ENCODE assay signal across 8 cellular contexts in the genomic region with DNA sequence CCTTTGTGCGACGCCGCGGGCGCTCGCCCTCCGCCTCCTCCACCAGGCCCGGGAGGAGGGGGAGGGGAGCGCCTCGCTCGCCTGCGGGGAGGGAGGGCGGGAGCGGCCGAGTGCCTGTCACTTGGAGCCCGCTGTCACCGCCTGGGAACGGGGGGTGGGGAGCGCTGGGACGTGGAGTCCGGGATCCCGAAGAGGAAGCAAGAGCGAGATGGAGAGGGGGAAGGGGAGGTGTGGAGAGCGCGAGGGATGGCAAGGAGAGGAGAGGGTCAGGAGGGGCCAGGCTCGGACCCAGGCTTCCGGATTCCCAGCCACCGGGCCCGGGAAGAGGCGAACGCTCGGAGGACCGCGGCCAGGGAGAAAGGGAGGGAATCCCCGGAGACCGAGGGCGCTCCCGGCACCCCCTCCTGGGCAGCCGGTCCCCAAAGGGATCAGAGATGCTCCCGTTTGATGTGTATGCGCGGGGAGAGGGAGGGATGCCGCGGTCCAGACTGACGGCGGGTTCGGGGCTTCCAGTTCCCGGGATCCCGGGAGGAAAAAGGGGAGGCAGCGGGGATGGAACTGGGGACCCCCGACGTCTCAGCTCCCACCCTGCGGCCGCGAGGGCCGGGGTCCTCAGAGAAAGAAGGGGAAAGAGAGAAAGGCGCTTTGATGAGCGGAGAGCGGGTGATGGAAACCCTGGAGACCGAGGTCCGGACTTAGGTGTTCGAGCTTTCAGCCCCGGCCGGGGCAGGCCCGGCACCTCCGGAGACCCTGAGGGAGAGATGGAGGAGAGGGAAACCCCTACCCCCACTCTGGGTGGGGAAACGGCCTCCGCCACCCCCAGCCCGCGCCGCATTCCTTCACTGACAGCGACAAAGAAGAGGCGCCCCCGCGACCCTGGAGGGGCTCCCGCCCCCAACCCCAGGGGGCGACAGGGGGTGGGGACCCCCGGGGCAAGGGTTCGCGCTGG. TPM values are rescaled to one million over a fixed set of nuclear protein-coding genes. Genes with fewer than 3 reads are reported as not detected.
A peak's percentile ranks its signal among the peaks of the same experiment; 100 is the strongest.
DNase-seq lines count a peak whose midpoint lies in the region; ATAC-seq and TF ChIP-seq lines count a peak whose summit lies in the region.

No MANE protein-coding gene starts in this region.

- intact Hi-C loops in Calu3 (cut with micrococcal nuclease; ENCODE audit: unreplicated experiment): no loop called here

- peak overlapping the region; percentile 67 for H3K4me3 Mint-ChIP-seq in Calu3 (ENCODE audit: low read depth, unreplicated experiment)

- BruUV-seq in Calu3 (replicated peaks; lab: Mats Ljungman, UMichigan): no TSS peak

- peaks cover 12% of the 10 kb centered on the region for H3K4me1 Mint-ChIP-seq in Calu3 (ENCODE audit: low read depth, unreplicated experiment)

- H3K4me2 ChIP-seq in Loucy (ENCODE audit: low read depth, low read length, poor library complexity, severe bottlenecking): peak overlapping the region; percentile 46

- ATAC-seq in GM21515 (IDR thresholded peaks at IDR 0.05; ENCODE audit: unreplicated experiment): no peak
- no peak for ATAC-seq in HG02623 (IDR thresholded peaks at IDR 0.05; ENCODE audit: unreplicated experiment)

- no peak for DNase-seq in Calu3
- peak in 46 of 58 donors; percentile 9 to 75 (median 37) for DNase-seq in anterior cingulate cortex (lab: John Stamatoyannopoulos, UW)
- peak; percentile 4 for DNase-seq in midbrain (lab: John Stamatoyannopoulos, UW)
- DNase-seq in HUDEP-2 (lab: John Stamatoyannopoulos, UW; ENCODE audit: unreplicated experiment in 76 of 76): no peak
- DNase-seq in NCI-H446 treated with DMSO at 0.1 percent for 48 hours (lab: John Stamatoyannopoulos, UW): no peak

- peaks cover 77% of the 10 kb centered on the region for H3K27me3 Mint-ChIP-seq in Calu3 (ENCODE audit: unreplicated experiment)

- no peaks in the 10 kb centered on the region for H4K20me1 ChIP-seq in Loucy (ENCODE audit: insufficient read depth, low read length, poor library complexity, severe bottlenecking)

- H3K9me3 Mint-ChIP-seq in Calu3 (ENCODE audit: low read depth, unreplicated experiment): no peaks in the 10 kb centered on the region

- H2AFZ ChIP-seq in Loucy (ENCODE audit: low read length): no peak overlapping the region

- TF ChIP-seq CTCF in Calu3 (IDR thresholded peaks at IDR 0.05; ENCODE audit: unreplicated experiment): no peak
- no peak for TF ChIP-seq CTCF in Loucy (conservative IDR thresholded peaks at IDR 0.05; ENCODE audit: low read length)

- H3K79me2 ChIP-seq in Loucy (ENCODE audit: insufficient read depth, low read length): no peaks in the 10 kb centered on the region

- no peaks in the 10 kb centered on the region for H3K9me3 ChIP-seq in Loucy (ENCODE audit: insufficient read depth, low read depth, low read length)

- no peaks in the 10 kb centered on the region for H3F3A ChIP-seq in Loucy (ENCODE audit: low read depth)

- H3K9me2 ChIP-seq in Loucy (replicated peaks; ENCODE audit: low read depth, low read length): no peaks in the 10 kb centered on the region

- peak overlapping the region; percentile 25 for H3K4me3 ChIP-seq in Loucy (ENCODE audit: low read length, poor library complexity, severe bottlenecking)

- H3K9ac ChIP-seq in Loucy (ENCODE audit: low read depth, low read length, poor library complexity, severe bottlenecking): no peak overlapping the region

- H3K4me1 ChIP-seq in Loucy (ENCODE audit: insufficient read depth, low read length, poor library complexity, severe bottlenecking): peaks cover 4% of the 10 kb centered on the region

- CTCF ChIA-PET in Calu3 (lab: Charles Lee): interaction anchor here (0.6 kb wide), 1 partner anchor 156 kb away, joined by 3 read pairs; no protein-coding TSS in a partner anchor

- no peaks in the 10 kb centered on the region for H3K27me3 ChIP-seq in Loucy (ENCODE audit: insufficient read depth, low read length, poor library complexity, severe bottlenecking)

- peaks cover 8% of the 10 kb centered on the region for H3K36me3 Mint-ChIP-seq in Calu3 (ENCODE audit: insufficient read depth, unreplicated experiment)

- no peak overlapping the region for H3K27ac Mint-ChIP-seq in Calu3 (ENCODE audit: unreplicated experiment)

- H3K36me3 ChIP-seq in Loucy (ENCODE audit: insufficient read depth, low read length): no peaks in the 10 kb centered on the region

RNA-seq across cellular contexts. Expression of a gene that starts 4.7 kb away (rescaled TPM):
- total RNA-seq in Calu3 (2022): 1.0 and 1.5 TPM in 2 replicates

RNA-seq across cellular contexts. Expression of a gene that starts 27.4 kb away (rescaled TPM):
- 0.88 and 2.4 TPM in 2 replicates for total RNA-seq in Calu3 (2022)

RNA-seq across cellular contexts. Expression of a gene that starts 35.6 kb away (rescaled TPM):
- total RNA-seq in Calu3 (2022): 1,023 and 1,082 TPM in 2 replicates

Comparison
In these comparisons a context has a peak if more than half of its experiments do, and no peak if none do; other contexts are left out.
1. DNase-seq: peak in anterior cingulate cortex (46 of 58) and midbrain (single experiment); none in Calu3 (single experiment), HUDEP-2 (0 of 76) and NCI-H446 treated with DMSO at 0.1 percent for 48 hours (single experiment).